In genomic region chr11:2127357-2127971, GRCh38 we compare ENCODE assay signal across 21 cellular contexts. TPM values are rescaled to one million over a fixed set of nuclear protein-coding genes. Genes with fewer than 3 reads are reported as not detected.
DNase-seq lines count a peak whose midpoint lies in the region; ATAC-seq and TF ChIP-seq lines count a peak whose summit lies in the region.
"Had no signal": no experiment of that assay in that cellular context is flagged by ENCODE, and none has a peak within 500 bp of the region (broad histone marks: within the 10 kb centered on the region; RNA-seq: fewer than 3 reads in every experiment).

No MANE protein-coding gene starts in this region.

- DNase-seq in left ventricle myocardium superior = peak; percentile 12
- DNase-seq in left cardiac atrium = no peak
- DNase-seq in left lobe of liver (ENCODE audit: low spot score) = no peak
- no peak for DNase-seq in nephron progenitor cell
- no peak for DNase-seq in stimulated activated CD4-positive, alpha-beta T cell treated with anti-CD3 and anti-CD28 coated beads, Interleukin-4, amount 100 ng/mL, for 1 hour
- no peak for DNase-seq in AML-193 (lab: John Stamatoyannopoulos, UW)
- DNase-seq in T-helper 1 cell = no peak
- DNase-seq: C1 segment of cervical spinal cord; DMS53; EL; KBM-7; NCI-H1105 treated with DMSO at 0.1 percent for 48 hours; NCI-H1694 treated with DMSO at 0.1 percent for 48 hours; NCI-H510A; NCI-H748 treated with DMSO at 0.1 percent for 48 hours; NK-92 treated with Interleukin-12 subunit alpha and Interleukin-12 subunit beta, amount 100 ng/mL, for 24 hours had no signal

- H3K36me3 Mint-ChIP-seq in nephron progenitor cell (ENCODE audit: low read depth) = peaks cover 17% of the 10 kb centered on the region
- H3K36me3 Mint-ChIP-seq: CD8-positive, alpha-beta memory T cell had no signal

- TF ChIP-seq CTCF in nephron progenitor cell (IDR thresholded peaks at IDR 0.05) = no peak

- no peaks in the 10 kb centered on the region for H3K9me3 Mint-ChIP-seq in nephron progenitor cell

- no peak overlapping the region for H3K4me3 Mint-ChIP-seq in nephron progenitor cell
- H3K4me3 Mint-ChIP-seq: CD8-positive, alpha-beta memory T cell had no signal

- peaks cover 29% of the 10 kb centered on the region for H3K27me3 Mint-ChIP-seq in nephron progenitor cell (ENCODE audit: low read depth, poor library complexity)

- no peak for ATAC-seq in left ventricle myocardium superior
- ATAC-seq in left cardiac atrium = no peak
- peak; percentile 33 for ATAC-seq in left lobe of liver
- no peak for ATAC-seq in HG03432 (IDR thresholded peaks at IDR 0.05; ENCODE audit: unreplicated experiment)
- ATAC-seq: Right ventricle myocardium inferior had no signal

- intact Hi-C loops in left ventricle myocardium superior (cut with micrococcal nuclease) (no loop called here), left cardiac atrium (cut with DNase I) (no loop called here)

- peaks cover 30% of the 10 kb centered on the region for H3K4me1 Mint-ChIP-seq in nephron progenitor cell
- H3K4me1 Mint-ChIP-seq: CD8-positive, alpha-beta memory T cell had no signal

- peak overlapping the region; percentile 63 for H3K27ac Mint-ChIP-seq in nephron progenitor cell

RNA-seq across cellular contexts. Expression of gene IGF2, which starts 11.7 kb away (rescaled TPM):
- total RNA-seq in left ventricle myocardium superior = 88.2 TPM
- total RNA-seq in left cardiac atrium = 100 to 1,000 TPM in 1 of 2 donors, 10 to 100 TPM in 1; 94.3 to 114 TPM
- total RNA-seq in left lobe of liver = 254 TPM

RNA-seq across cellular contexts. Expression of gene INS, which starts 33.5 kb away (rescaled TPM):
- total RNA-seq in left ventricle myocardium superior = not detected
- not detected for total RNA-seq in left cardiac atrium
- total RNA-seq in left lobe of liver = not detected
- total RNA-seq: A673; CD8-positive, alpha-beta memory T cell; H1; Right ventricle myocardium inferior had no signal

RNA-seq across cellular contexts. Expression of gene TH, which starts 44.2 kb away (rescaled TPM):
- total RNA-seq in left ventricle myocardium superior (not detected), left cardiac atrium (not detected), left lobe of liver (not detected)
- total RNA-seq: A673; CD8-positive, alpha-beta memory T cell; H1; Right ventricle myocardium inferior had no signal
